In the genomic region with DNA sequence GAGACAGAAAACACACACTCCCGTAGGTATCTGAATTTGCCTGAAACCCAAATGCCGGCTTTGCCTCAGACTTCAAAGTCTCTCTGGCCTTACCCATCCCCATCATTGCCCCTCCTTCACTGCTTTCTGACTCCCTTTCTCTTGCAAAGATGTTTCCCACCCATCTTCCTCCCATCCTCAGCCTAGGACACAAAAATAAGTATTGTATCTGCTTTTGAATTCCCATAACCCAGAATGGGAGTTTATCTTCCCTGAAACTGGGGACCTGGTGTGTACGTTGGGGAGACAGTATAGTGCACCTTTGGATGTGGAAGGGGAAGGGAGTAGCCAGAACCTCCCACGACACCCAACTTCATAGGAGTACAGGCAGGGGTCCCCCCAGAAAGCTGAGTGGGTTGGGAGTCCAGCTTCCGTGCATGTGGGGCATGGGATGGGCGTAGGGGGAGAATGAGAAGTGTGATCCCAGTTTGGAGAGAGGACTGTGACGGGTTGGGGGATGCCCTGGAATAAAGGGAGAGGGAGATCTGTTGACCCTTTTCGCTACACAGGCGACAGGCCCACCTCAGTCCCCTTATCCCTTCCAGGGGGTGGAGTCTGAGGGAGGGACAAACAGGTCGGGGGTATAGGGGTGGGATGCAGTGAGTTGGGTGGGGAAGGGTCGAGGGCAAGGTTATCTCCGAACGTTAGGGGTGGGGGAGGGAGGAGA, we compare ENCODE assay signal across 8 cellular contexts. TPM values are rescaled to one million over a fixed set of nuclear protein-coding genes. Genes with fewer than 3 reads are reported as not detected.
DNase-seq lines count a peak whose midpoint lies in the region; ATAC-seq, FAIRE-seq and TF ChIP-seq lines count a peak whose summit lies in the region.

No MANE protein-coding gene starts in this region.

- peak overlapping the region; percentile 64 for H3K4me2 ChIP-seq in DOHH2 (ENCODE audit: low read length)

- no peaks in the 10 kb centered on the region for H3K9me2 ChIP-seq in DOHH2 (replicated peaks; ENCODE audit: control insufficient read depth, low read length)

- 36 to 52% methylated on average over 10 to 12 of the region's 13 CpGs for WGBS in esophagus squamous epithelium, 2 donors
- WGBS in prostate gland, result 33% methylated on average over 13 of the region's 13 CpGs
- 43 to 51% methylated on average over 11 to 13 of the region's 13 CpGs for WGBS in body of pancreas, 2 donors

- ATAC-seq in HG03565 (IDR thresholded peaks at IDR 0.05; ENCODE audit: unreplicated experiment), result no peak
- ATAC-seq in body of pancreas, result no peak

- no peak for DNase-seq in SJCRH30
- no peak for DNase-seq in esophagus squamous epithelium (lab: John Stamatoyannopoulos, UW)
- no peak for DNase-seq in prostate gland (ENCODE audit: low spot score)
- DNase-seq in SKM-1 (lab: John Stamatoyannopoulos, UW; ENCODE audit: unreplicated experiment), result no peak
- DNase-seq in body of pancreas, result no peak
- DNase-seq in frontal cortex (ENCODE audit: low spot score in 2 of 2), result no peak

- no peaks in the 10 kb centered on the region for H3K9me3 ChIP-seq in DOHH2 (ENCODE audit: control insufficient read depth, insufficient read depth, low read length)
- H3K9me3 ChIP-seq in SJCRH30 (replicated peaks), result no peaks in the 10 kb centered on the region
- no peaks in the 10 kb centered on the region for H3K9me3 ChIP-seq in esophagus squamous epithelium
- no peaks in the 10 kb centered on the region for H3K9me3 ChIP-seq in prostate gland
- no peaks in the 10 kb centered on the region for H3K9me3 ChIP-seq in body of pancreas

- TF ChIP-seq CTCF in DOHH2 (IDR thresholded peaks at IDR 0.05; ENCODE audit: low read depth, low read length, poor library complexity, severe bottlenecking) (no peak), esophagus squamous epithelium (IDR thresholded peaks at IDR 0.05) (no peak), prostate gland (IDR thresholded peaks at IDR 0.05) (no peak), body of pancreas (IDR thresholded peaks at IDR 0.05) (no peak)

- peaks cover 24% of the 10 kb centered on the region for H3K79me2 ChIP-seq in DOHH2 (ENCODE audit: control insufficient read depth, low read length)

- H3K27me3 ChIP-seq in DOHH2 (ENCODE audit: control insufficient read depth, low read length), result peaks cover 20% of the 10 kb centered on the region
- H3K27me3 ChIP-seq in SJCRH30, result peaks cover 31% of the 10 kb centered on the region
- H3K27me3 ChIP-seq in esophagus squamous epithelium, result peaks cover 0 to 41% (median 0%) of the 10 kb centered on the region in 4 donors
- H3K27me3 ChIP-seq in prostate gland (replicated peaks; ENCODE audit: insufficient read depth), result peaks cover 13% of the 10 kb centered on the region
- H3K27me3 ChIP-seq in body of pancreas, result no peaks in the 10 kb centered on the region

- FAIRE-seq in frontal cortex (lab: Jason Lieb, UNC), result no peak

- H3K36me3 ChIP-seq in DOHH2 (ENCODE audit: control insufficient read depth, low read length) (peaks cover 14% of the 10 kb centered on the region), SJCRH30 (no peaks in the 10 kb centered on the region), esophagus squamous epithelium (no peaks in the 10 kb centered on the region), prostate gland (no peaks in the 10 kb centered on the region), body of pancreas (replicated peaks in 1 of 2; ENCODE audit: insufficient read depth in 1 of 2, low read depth in 2 of 2) (no peaks in the 10 kb centered on the region)

- TF ChIP-seq POLR2A in esophagus squamous epithelium (IDR thresholded peaks at IDR 0.05) (no peak), prostate gland (IDR thresholded peaks at IDR 0.05) (no peak), body of pancreas (IDR thresholded peaks at IDR 0.05) (no peak)

- H3K27ac ChIP-seq in DOHH2 (ENCODE audit: low read depth, low read length), result no peak overlapping the region
- H3K27ac ChIP-seq in SJCRH30, result no peak overlapping the region
- no peak overlapping the region for H3K27ac ChIP-seq in esophagus squamous epithelium
- H3K27ac ChIP-seq in prostate gland, result no peak overlapping the region
- no peak overlapping the region for H3K27ac ChIP-seq in body of pancreas

- intact Hi-C loops in esophagus squamous epithelium (cut with DNase I) (no loop called here), prostate gland (cut with DNase I) (no loop called here), body of pancreas (cut with DNase I) (no loop called here)

- H3K4me1 ChIP-seq in DOHH2 (ENCODE audit: control insufficient read depth, low read length) (peaks cover 35% of the 10 kb centered on the region), SJCRH30 (no peaks in the 10 kb centered on the region), esophagus squamous epithelium (peaks cover 13 to 41% (median 16%) of the 10 kb centered on the region in 3 donors), prostate gland (replicated peaks) (peaks cover 7% of the 10 kb centered on the region), body of pancreas (peaks cover 26% of the 10 kb centered on the region)

- H3K4me3 ChIP-seq in DOHH2 (ENCODE audit: low read length) (peak overlapping the region; percentile 57), SJCRH30 (peak overlapping the region; percentile 38), esophagus squamous epithelium (peak overlapping the region; percentile 20 to 66 (median 42)), prostate gland (peak overlapping the region; percentile 15 to 27), body of pancreas (no peak overlapping the region)

- H4K20me1 ChIP-seq in DOHH2 (ENCODE audit: control insufficient read depth, insufficient read depth, low read depth, low read length), result no peaks in the 10 kb centered on the region

- peaks cover 5% of the 10 kb centered on the region for H3F3A ChIP-seq in DOHH2 (ENCODE audit: control insufficient read depth, insufficient read depth)

RNA-seq across cellular contexts. Expression of a gene that starts 0.5 kb away (rescaled TPM):
- 0.41 and 0.47 TPM in 2 replicates for total RNA-seq in SJCRH30 (2014; rRNA removed; shearing (Covaris generic))
- total RNA-seq in esophagus squamous epithelium (under 1 TPM in 3 of 4 donors, not detected in 1; 0.15 to 0.22 (median 0.19) TPM), prostate gland (1 to 10 TPM in 1 of 2 donors, under 1 TPM in 1; 0.50 to 3.7 TPM), body of pancreas (1 to 10 TPM in 1 of 2 donors, under 1 TPM in 1; 0.33 to 1.3 TPM), frontal cortex (42.8 TPM)

RNA-seq across cellular contexts. Expression of a gene that starts 2.4 kb away (rescaled TPM):
- 63.5 and 83.3 TPM in 2 replicates for total RNA-seq in SJCRH30 (2014; rRNA removed; shearing (Covaris generic))
- total RNA-seq in esophagus squamous epithelium (100 to 1,000 TPM; 122 to 175 (median 159) TPM), prostate gland (100 to 1,000 TPM; 131 to 157 TPM), body of pancreas (10 to 100 TPM; 80.1 to 89.2 TPM), frontal cortex (136 TPM)

RNA-seq across cellular contexts. Expression of a gene that starts 26.7 kb away (rescaled TPM):
- 60.0 and 60.1 TPM in 2 replicates for total RNA-seq in SJCRH30 (2014; rRNA removed; shearing (Covaris generic))
- 10 to 100 TPM; 13.8 to 33.2 (median 17.6) TPM for total RNA-seq in esophagus squamous epithelium
- total RNA-seq in prostate gland, result 10 to 100 TPM; 54.5 to 92.1 TPM
- 10 to 100 TPM; 22.7 to 30.6 TPM for total RNA-seq in body of pancreas
- total RNA-seq in frontal cortex, result 1.2 TPM

RNA-seq across cellular contexts. Expression of a gene that starts 29.0 kb away (rescaled TPM):
- 68.0 and 91.1 TPM in 2 replicates for total RNA-seq in SJCRH30 (2014; rRNA removed; shearing (Covaris generic))
- total RNA-seq in esophagus squamous epithelium (10 to 100 TPM in 3 of 4 donors, 1 to 10 TPM in 1; 5.1 to 23.3 (median 15.4) TPM), prostate gland (10 to 100 TPM; 39.0 to 51.8 TPM), body of pancreas (10 to 100 TPM in 1 of 2 donors, 1 to 10 TPM in 1; 7.3 to 12.7 TPM), frontal cortex (4.9 TPM)

RNA-seq across cellular contexts. Expression of a gene that starts 41.6 kb away (rescaled TPM):
- 170 and 171 TPM in 2 replicates for total RNA-seq in SJCRH30 (2014; rRNA removed; shearing (Covaris generic))
- total RNA-seq in esophagus squamous epithelium, result 10 to 100 TPM; 25.2 to 41.7 (median 33.1) TPM
- 10 to 100 TPM; 37.4 to 51.1 TPM for total RNA-seq in prostate gland
- total RNA-seq in body of pancreas, result 10 to 100 TPM; 12.2 to 48.0 TPM
- total RNA-seq in frontal cortex, result 11.0 TPM

Comparison
In these comparisons a context has a peak if more than half of its experiments do, and no peak if none do; other contexts are left out.
1. H3K4me3 ChIP-seq: peak in DOHH2 (single experiment), SJCRH30 (single experiment), esophagus squamous epithelium (4 of 4) and prostate gland (2 of 2); none in body of pancreas (0 of 2).